In genomic region chr11:17585911-17586695, GRCh38 we compare ENCODE assay signal across 24 cellular contexts. TPM values are rescaled to one million over a fixed set of nuclear protein-coding genes. Genes with fewer than 3 reads are reported as not detected.
"Had no signal": no experiment of that assay in that cellular context is flagged by ENCODE, and none has a peak within 500 bp of the region (broad histone marks: within the 10 kb centered on the region; RNA-seq: fewer than 3 reads in every experiment).

No MANE protein-coding gene starts in this region.

- DNase-seq: activated CD4-positive, alpha-beta T cell treated with anti-CD3 and anti-CD28 coated beads for 48 hours; activated CD8-positive, alpha-beta T cell treated with anti-CD3 and anti-CD28 coated beads for 36 hours; activated gamma-delta T cell treated with Interleukin-2 at 50 U/mL for 16 hours; anterior cingulate cortex; body of pancreas; dermis blood vessel endothelial cell; effector memory CD4-positive, alpha-beta T cell; esophagus squamous epithelium; gastrocnemius medialis; hippocampal formation; occipital lobe; stimulated activated CD4-positive, alpha-beta T cell treated with anti-CD3 and anti-CD28 coated beads, Interleukin-2, amount 100 ng/mL, for 48 hours; stimulated activated CD8-positive, alpha-beta memory T cell treated with anti-CD3 and anti-CD28 coated beads, Interleukin-4, amount 100 ng/mL, for 48 hours; stimulated activated naive CD4-positive, alpha-beta T cell had no signal

- H3K4me3 ChIP-seq: body of pancreas, cardiac muscle cell, esophagus squamous epithelium, gastrocnemius medialis, SJSA1, upper lobe of left lung had no signal

- ATAC-seq: activated CD8-positive, alpha-beta T cell treated with anti-CD3 and anti-CD28 coated beads for 36 hours; body of pancreas; gastrocnemius medialis had no signal

RNA-seq across cellular contexts. Expression of gene OTOG, which starts 39.0 kb away (rescaled TPM):
- total RNA-seq: activated CD8-positive, alpha-beta T cell treated with anti-CD3 and anti-CD28 coated beads for 36 hours; body of pancreas; dermis blood vessel endothelial cell; endothelial cell of umbilical vein; esophagus squamous epithelium; gastrocnemius medialis; lower leg skin; mononuclear cell; occipital lobe; posterior vena cava; renal cortical epithelial cell; SJSA1; T-helper 1 cell treated with Interleukin-12 subunit alpha and Interleukin-12 subunit beta and Interleukin-4 antibody, amounts not matched to agents 30 ng/mL and 1 ng/mL, for 36 hours; upper lobe of left lung had no signal

RNA-seq across cellular contexts. Expression of gene USH1C, which starts 41.9 kb away (rescaled TPM):
- total RNA-seq: activated CD8-positive, alpha-beta T cell treated with anti-CD3 and anti-CD28 coated beads for 36 hours; dermis blood vessel endothelial cell; endothelial cell of umbilical vein; esophagus squamous epithelium; mononuclear cell; myocyte; SJSA1; T-helper 1 cell treated with Interleukin-12 subunit alpha and Interleukin-12 subunit beta and Interleukin-4 antibody, amounts not matched to agents 30 ng/mL and 1 ng/mL, for 36 hours had no signal
